8 cellular contexts compared by ENCODE assay signal in genomic region chr2:156399950-156400703, GRCh38. TPM values are rescaled to one million over a fixed set of nuclear protein-coding genes. Genes with fewer than 3 reads are reported as not detected.
DNase-seq lines count a peak whose midpoint lies in the region; ATAC-seq lines count a peak whose summit lies in the region.

No MANE protein-coding gene starts in this region.

- peak overlapping the region; percentile 71 to 94 for H3K4me3 ChIP-seq in neuronal stem cell (ENCODE audit: low read length in 2 of 2)

- peak overlapping the region; percentile 30 for H3K9ac ChIP-seq in neuronal stem cell (ENCODE audit: low read depth, low read length, poor library complexity)

- no peaks in the 10 kb centered on the region for H3K79me1 ChIP-seq in neuronal stem cell (ENCODE audit: low read depth, low read length)

- no peaks in the 10 kb centered on the region for H3K36me3 Mint-ChIP-seq in activated naive CD8-positive, alpha-beta T cell

- peak overlapping the region; percentile 34 for H3K23ac ChIP-seq in neuronal stem cell (ENCODE audit: low read depth, low read length, poor library complexity)

- H3K18ac ChIP-seq in neuronal stem cell (ENCODE audit: low read length): peak overlapping the region; percentile 94

- peak overlapping the region; percentile 94 for H3K27ac Mint-ChIP-seq in activated naive CD8-positive, alpha-beta T cell

- H2AFZ ChIP-seq in neuronal stem cell (ENCODE audit: low read length): peak overlapping the region; percentile 94

- no peak overlapping the region for H2AK5ac ChIP-seq in neuronal stem cell (ENCODE audit: low read depth, low read length)

- peak overlapping the region; percentile 88 for H2BK15ac ChIP-seq in neuronal stem cell (ENCODE audit: low read length)

- no peaks in the 10 kb centered on the region for H3K9me3 Mint-ChIP-seq in activated naive CD8-positive, alpha-beta T cell (ENCODE audit: low read depth)

- peak overlapping the region; percentile 87 for H2BK120ac ChIP-seq in neuronal stem cell (ENCODE audit: low read depth, low read length)

- DNase-seq in DMS 273 treated with DMSO at 0.1 percent for 48 hours (lab: John Stamatoyannopoulos, UW) (peak; percentile 87), NCI-H69 (lab: John Stamatoyannopoulos, UW) (peak; percentile 84), glomerular visceral epithelial cell (ENCODE audit: extremely low spot score) (peak; percentile 91), neuronal stem cell (ENCODE audit: low spot score) (no peak), globus pallidus (ENCODE audit: low spot score) (no peak)

- no peak overlapping the region for H3K27ac ChIP-seq in neuronal stem cell (replicated peaks; ENCODE audit: low read length)

- no peaks in the 10 kb centered on the region for H3K27me3 Mint-ChIP-seq in activated naive CD8-positive, alpha-beta T cell

- peaks cover 24% of the 10 kb centered on the region for H3K4me1 Mint-ChIP-seq in activated naive CD8-positive, alpha-beta T cell (ENCODE audit: low read depth)

- H2BK5ac ChIP-seq in neuronal stem cell (ENCODE audit: low read length): peak overlapping the region; percentile 35

- H2BK12ac ChIP-seq in neuronal stem cell (ENCODE audit: low read length): no peak overlapping the region

- ATAC-seq in GM19324 (IDR thresholded peaks at IDR 0.05; ENCODE audit: low FRiP score, unreplicated experiment) (peak; percentile 40), HG03342 (IDR thresholded peaks at IDR 0.05; ENCODE audit: unreplicated experiment) (peak; percentile 30)

- H3K4me1 ChIP-seq in neuronal stem cell (ENCODE audit: control insufficient read depth in 2 of 2, insufficient read depth in 1 of 2, low read depth in 1 of 2, low read length in 2 of 2): no peaks in the 10 kb centered on the region

- no peaks in the 10 kb centered on the region for H3K9me3 ChIP-seq in neuronal stem cell (replicated peaks in 1 of 2; ENCODE audit: control insufficient read depth in 2 of 2, insufficient read depth in 1 of 2, low read depth in 1 of 2, low read length in 2 of 2)

- H4K8ac ChIP-seq in neuronal stem cell (ENCODE audit: low read depth, low read length): no peak overlapping the region

- H3K4me2 ChIP-seq in neuronal stem cell (ENCODE audit: insufficient read depth, low read length, poor library complexity, severe bottlenecking): peak overlapping the region; percentile 44

- no peak overlapping the region for H4K91ac ChIP-seq in neuronal stem cell (ENCODE audit: low read depth, low read length, poor library complexity)

- peaks cover 0 to 8% (median 0%) of the 10 kb centered on the region in 3 experiments for H3K27me3 ChIP-seq in neuronal stem cell (ENCODE audit: control insufficient read depth in 3 of 3, insufficient read depth in 3 of 3, low read depth in 1 of 3, low read length in 3 of 3)

- peak overlapping the region; percentile 92 for H3K4me3 Mint-ChIP-seq in activated naive CD8-positive, alpha-beta T cell

- H3K36me3 ChIP-seq in neuronal stem cell (replicated peaks in 1 of 2; ENCODE audit: control insufficient read depth in 2 of 2, insufficient read depth in 2 of 2, low read length in 2 of 2): no peaks in the 10 kb centered on the region

- H3K14ac ChIP-seq in neuronal stem cell (ENCODE audit: low read length): peak overlapping the region; percentile 31

- WGBS in neuronal stem cell (ENCODE audit: extremely low coverage in 2 of 2, insufficient read length in 2 of 2, insufficient replicate concordance in 1 of 2), 2 donors: no CpG with 5 or more reads among the region's 36 CpGs

- no peak overlapping the region for H3K4ac ChIP-seq in neuronal stem cell (ENCODE audit: low read length)

RNA-seq across cellular contexts. Expression of gene GPD2, which starts 36.1 kb away (rescaled TPM):
- 24.9 TPM for polyA plus RNA-seq in neuronal stem cell (2013, experiment 1 of 2)
- 27.8 TPM for polyA plus RNA-seq in neuronal stem cell (2013, experiment 2 of 2)

Comparison
In these comparisons a context has a peak if more than half of its experiments do, and no peak if none do; other contexts are left out.
1. DNase-seq: peak in DMS 273 treated with DMSO at 0.1 percent for 48 hours (single experiment), NCI-H69 (single experiment) and glomerular visceral epithelial cell (single experiment); none in neuronal stem cell (single experiment) and globus pallidus (single experiment).